Comparison of ENCODE assay signal across 15 cellular contexts in the genomic region with DNA sequence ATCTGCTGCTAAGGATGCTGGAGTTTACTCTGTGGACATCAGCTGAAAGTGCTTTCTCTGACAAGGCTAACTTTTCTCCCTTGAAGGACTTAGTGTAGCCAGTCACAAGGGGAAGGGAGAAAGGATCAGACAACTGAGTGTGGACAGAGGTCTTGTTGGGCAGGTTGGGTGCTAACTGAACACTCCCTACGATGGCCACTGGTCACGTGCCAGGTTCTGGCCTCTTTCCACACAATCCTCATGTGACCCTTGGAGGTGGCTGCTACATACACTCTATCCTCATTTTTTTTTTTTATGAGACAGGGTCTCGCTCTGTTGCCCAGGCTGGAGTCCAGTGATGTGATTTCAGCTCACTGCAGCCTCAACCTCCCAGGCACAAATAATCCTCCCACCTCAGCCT. TPM values are rescaled to one million over a fixed set of nuclear protein-coding genes. Genes with fewer than 3 reads are reported as not detected.
A peak's percentile ranks its signal among the peaks of the same experiment; 100 is the strongest.
DNase-seq lines count a peak whose midpoint lies in the region; ATAC-seq, FAIRE-seq and TF ChIP-seq lines count a peak whose summit lies in the region.
"Had no signal": no experiment of that assay in that cellular context is flagged by ENCODE, and none has a peak within 500 bp of the region (broad histone marks: within the 10 kb centered on the region; RNA-seq: fewer than 3 reads in every experiment).

No MANE protein-coding gene starts in this region.

- no peak for TF ChIP-seq POLR2A in gastrocnemius medialis (IDR thresholded peaks at IDR 0.05)

- DNase-seq in Right ventricle myocardium superior (peak; percentile 61), cardiac septum (ENCODE audit: low spot score) (no peak), bronchial epithelial cell (ENCODE audit: low read depth) (no peak), right cardiac atrium (peak in 1 of 3 donors; percentile 73), gastrocnemius medialis (peak in 1 of 2 donors; percentile 72), DMS79 (lab: John Stamatoyannopoulos, UW) (no peak), NCI-H1436 treated with DMSO at 0.1 percent for 48 hours (lab: John Stamatoyannopoulos, UW) (no peak)
- DNase-seq: 8988T; CD4-positive, CD25-positive, alpha-beta regulatory T cell; DMS53 had no signal

- TF ChIP-seq CTCF in bronchial epithelial cell (IDR thresholded peaks at IDR 0.05; ENCODE audit: insufficient read depth, low read length, severe bottlenecking): no peak
- TF ChIP-seq CTCF in gastrocnemius medialis (IDR thresholded peaks at IDR 0.05 in 4 of 5, conservative IDR thresholded peaks at IDR 0.05 in 1 of 5): no peak

- WGBS in right cardiac atrium: 46% methylated on average over 3 of the region's 3 CpGs

- H3K27ac ChIP-seq in right cardiac atrium (ENCODE audit: low read length) (no peak overlapping the region), gastrocnemius medialis (peak overlapping the region in 2 of 4 donors; percentile 2 to 22)
- H3K27ac ChIP-seq: BLaER1 treated with 17β-estradiol and CSF1 and Interleukin-3, amounts not matched to agents 10 nM and 100 nM had no signal

- peaks cover 4% of the 10 kb centered on the region for H3K4me1 ChIP-seq in right cardiac atrium (ENCODE audit: control insufficient read depth, insufficient read depth, low read length)
- no peaks in the 10 kb centered on the region for H3K4me1 ChIP-seq in gastrocnemius medialis
- H3K4me1 ChIP-seq: BLaER1 treated with 17β-estradiol and CSF1 and Interleukin-3, amounts not matched to agents 10 nM and 100 nM had no signal

- in situ Hi-C loops in gastrocnemius medialis (cut with MboI; ENCODE audit: low sequenced_read_pairs in 4 of 4): loop anchor here in 3 of 4 donors (10.0 to 25.0 kb wide), 2 partner anchors 115 to 118 kb away; no protein-coding TSS in a partner anchor

- H3K4me3 ChIP-seq in bronchial epithelial cell (ENCODE audit: low read depth, low read length) (no peak overlapping the region), right cardiac atrium (ENCODE audit: low read length) (no peak overlapping the region), gastrocnemius medialis (no peak overlapping the region)
- H3K4me3 ChIP-seq: BLaER1 treated with 17β-estradiol and CSF1 and Interleukin-3, amounts not matched to agents 10 nM and 100 nM; GM23338 had no signal

- no peaks in the 10 kb centered on the region for H3K36me3 ChIP-seq in bronchial epithelial cell (ENCODE audit: control insufficient read depth, insufficient read depth, low read length)
- H3K36me3 ChIP-seq in gastrocnemius medialis: peaks cover 10 to 46% of the 10 kb centered on the region in 2 donors
- H3K36me3 ChIP-seq: BLaER1 treated with 17β-estradiol and CSF1 and Interleukin-3, amounts not matched to agents 10 nM and 100 nM had no signal

- intact Hi-C loops in Right ventricle myocardium superior (cut with DNase I) (no loop called here), cardiac septum (cut with DNase I) (no loop called here), right cardiac atrium (cut with DNase I) (loop anchor here in 1 of 4 donors (10.0 kb wide), 1 partner anchor 115 kb away; no protein-coding TSS in a partner anchor), gastrocnemius medialis (cut with DNase I; ENCODE audit: low total_unique reads) (no loop called here)

- H3K27me3 ChIP-seq in bronchial epithelial cell (ENCODE audit: control insufficient read depth, insufficient read depth, low read length) (no peaks in the 10 kb centered on the region), right cardiac atrium (ENCODE audit: control insufficient read depth, insufficient read depth) (no peaks in the 10 kb centered on the region), gastrocnemius medialis (no peaks in the 10 kb centered on the region)
- H3K27me3 ChIP-seq: BLaER1 treated with 17β-estradiol and CSF1 and Interleukin-3, amounts not matched to agents 10 nM and 100 nM had no signal

- no peaks in the 10 kb centered on the region for H3K9me3 ChIP-seq in right cardiac atrium (ENCODE audit: control insufficient read depth, low read length)
- H3K9me3 ChIP-seq in gastrocnemius medialis: no peaks in the 10 kb centered on the region
- H3K9me3 ChIP-seq: BLaER1 treated with 17β-estradiol and CSF1 and Interleukin-3, amounts not matched to agents 10 nM and 100 nM had no signal

- ATAC-seq in Right ventricle myocardium superior (ENCODE audit: poor library complexity) (peak; percentile 45), right cardiac atrium (peak; percentile 6 to 27), gastrocnemius medialis (peak; percentile 18 to 24), HG03565 (IDR thresholded peaks at IDR 0.05; ENCODE audit: unreplicated experiment) (no peak)
- ATAC-seq: GM23338 had no signal

- FAIRE-seq in bronchial epithelial cell (lab: Jason Lieb, UNC): peak; percentile 36
- FAIRE-seq: GM18507 had no signal

RNA-seq across cellular contexts. Expression of a gene that starts 39.7 kb away (rescaled TPM):
- total RNA-seq in Right ventricle myocardium superior: not detected
- not detected for total RNA-seq in cardiac septum
- not detected in 2 replicates for total RNA-seq in bronchial epithelial cell
- total RNA-seq in right cardiac atrium: not detected
- polyA plus RNA-seq in right cardiac atrium: not detected
- not detected for total RNA-seq in gastrocnemius medialis
- total RNA-seq: CD4-positive, CD25-positive, alpha-beta regulatory T cell; HT1080 had no signal
